31 cellular contexts compared by ENCODE assay signal in genomic region chr15:49760749-49761148, GRCh38.
"Had no signal": no experiment of that assay in that cellular context is flagged by ENCODE, and none has a peak within 500 bp of the region (broad histone marks: within the 10 kb centered on the region; RNA-seq: fewer than 3 reads in every experiment).

No MANE protein-coding gene starts in this region.

- H3K27ac Mint-ChIP-seq: natural killer cell; nephron; neural progenitor cell; progenitor cell of endocrine pancreas; stimulated activated memory B cell treated with anti-CD40 and anti-IgM and Interleukin-4, amounts not matched to agents 10 μg/mL and 1 μg/mL and 100 μg/mL, for 72 hours; stimulated activated naive CD8-positive, alpha-beta T cell treated with anti-CD3 and anti-CD28 coated beads, Interleukin-15, amount 100 ng/mL, for 72 hours; type B pancreatic cell had no signal

- H3K27ac ChIP-seq: neural progenitor cell, ovary, parathyroid adenoma, psoas muscle, right lobe of liver, sigmoid colon, spleen, suprapubic skin, testis, tibial artery, transverse colon, upper lobe of right lung, uterus had no signal

- H3K36me3 ChIP-seq: neural progenitor cell, ovary, right lobe of liver, sigmoid colon, spleen, suprapubic skin, transverse colon, upper lobe of right lung, uterus had no signal

- H3K27me3 Mint-ChIP-seq: progenitor cell of endocrine pancreas; stimulated activated memory B cell treated with anti-CD40 and anti-IgM and Interleukin-4, amounts not matched to agents 10 μg/mL and 1 μg/mL and 100 μg/mL, for 72 hours; stimulated activated naive CD8-positive, alpha-beta T cell treated with anti-CD3 and anti-CD28 coated beads, Interleukin-15, amount 100 ng/mL, for 72 hours; type B pancreatic cell had no signal

- H3K4me1 ChIP-seq: neural progenitor cell, parathyroid adenoma, psoas muscle, right lobe of liver, sigmoid colon, spleen, suprapubic skin, testis, tibial artery, transverse colon, upper lobe of right lung, uterus had no signal

- H3K4me3 ChIP-seq: neural progenitor cell, ovary, psoas muscle, right lobe of liver, sigmoid colon, smooth muscle cell, spleen, suprapubic skin, testis, tibial artery, transverse colon, upper lobe of right lung, uterus had no signal

- H3K36me3 Mint-ChIP-seq: neural progenitor cell; stimulated activated memory B cell treated with anti-CD40 and anti-IgM and Interleukin-4, amounts not matched to agents 10 μg/mL and 1 μg/mL and 100 μg/mL, for 72 hours; type B pancreatic cell had no signal

- H2AFZ ChIP-seq: neural progenitor cell, parathyroid adenoma had no signal

- DNase-seq: natural killer cell; occipital lobe; ovary; posterior cingulate gyrus; psoas muscle; right cardiac atrium; right lobe of liver; sigmoid colon; spleen; stimulated activated CD4-positive, alpha-beta T cell treated with anti-CD3 and anti-CD28 coated beads, Interleukin-12 subunit alpha, Interleukin-12 subunit beta, amount 100 ng/mL, for 4 hours; stimulated activated CD4-positive, alpha-beta T cell treated with anti-CD3 and anti-CD28 coated beads, Interleukin-1b, Interleukin-23, amount 100 ng/mL, for 48 hours; stimulated activated CD4-positive, alpha-beta T cell treated with anti-CD3 and anti-CD28 coated beads, Interleukin-4, amount 100 ng/mL, for 1 hour; stimulated activated CD4-positive, alpha-beta T cell treated with anti-CD3 and anti-CD28 coated beads, Interleukin-4, amount 100 ng/mL, for 4 hours; stimulated activated CD8-positive, alpha-beta memory T cell treated with anti-CD3 and anti-CD28 coated beads, Interleukin-4, amount 100 ng/mL, for 48 hours; stimulated activated naive CD4-positive, alpha-beta T cell; stimulated activated naive CD8-positive, alpha-beta T cell treated with anti-CD3 and anti-CD28 coated beads, Interleukin-15, amount 100 ng/mL, for 72 hours; stimulated activated naive CD8-positive, alpha-beta T cell treated with anti-CD3 and anti-CD28 coated beads, Interleukin-15, Interleukin-2, amounts not matched to agents 100 U/mL and 50 U/mL, for 24 hours; substantia nigra; testis; tibial artery; transverse colon; upper lobe of right lung; uterus had no signal

- H3K79me2 ChIP-seq: parathyroid adenoma had no signal

- H3K9me3 ChIP-seq: ovary, testis had no signal

- H3K27me3 ChIP-seq: neural progenitor cell, ovary, right lobe of liver, sigmoid colon, spleen, suprapubic skin, testis, tibial artery, transverse colon, upper lobe of right lung, uterus had no signal

- H3K4me2 ChIP-seq: neural progenitor cell, smooth muscle cell had no signal

- H3K4me1 Mint-ChIP-seq: natural killer cell; nephron; neural progenitor cell; stimulated activated memory B cell treated with anti-CD40 and anti-IgM and Interleukin-4, amounts not matched to agents 10 μg/mL and 1 μg/mL and 100 μg/mL, for 72 hours; stimulated activated naive CD8-positive, alpha-beta T cell treated with anti-CD3 and anti-CD28 coated beads, Interleukin-15, amount 100 ng/mL, for 72 hours had no signal

- H3K4me3 Mint-ChIP-seq: natural killer cell; nephron; neural progenitor cell; stimulated activated memory B cell treated with anti-CD40 and anti-IgM and Interleukin-4, amounts not matched to agents 10 μg/mL and 1 μg/mL and 100 μg/mL, for 72 hours; stimulated activated naive CD8-positive, alpha-beta T cell treated with anti-CD3 and anti-CD28 coated beads, Interleukin-15, amount 100 ng/mL, for 72 hours; type B pancreatic cell had no signal

- ATAC-seq: natural killer cell; psoas muscle; right cardiac atrium; right lobe of liver; stimulated activated memory B cell treated with anti-CD40 and anti-IgM and Interleukin-4, amounts not matched to agents 10 μg/mL and 1 μg/mL and 100 μg/mL, for 72 hours; stimulated activated naive CD8-positive, alpha-beta T cell treated with anti-CD3 and anti-CD28 coated beads, Interleukin-15, amount 100 ng/mL, for 72 hours; stimulated activated naive CD8-positive, alpha-beta T cell treated with anti-CD3 and anti-CD28 coated beads, Interleukin-15, Interleukin-2, amounts not matched to agents 100 U/mL and 50 U/mL, for 24 hours; upper lobe of right lung had no signal

- H3K9ac ChIP-seq: neural progenitor cell, parathyroid adenoma had no signal
